Comparison of ENCODE assay signal across 33 cellular contexts in the genomic region with DNA sequence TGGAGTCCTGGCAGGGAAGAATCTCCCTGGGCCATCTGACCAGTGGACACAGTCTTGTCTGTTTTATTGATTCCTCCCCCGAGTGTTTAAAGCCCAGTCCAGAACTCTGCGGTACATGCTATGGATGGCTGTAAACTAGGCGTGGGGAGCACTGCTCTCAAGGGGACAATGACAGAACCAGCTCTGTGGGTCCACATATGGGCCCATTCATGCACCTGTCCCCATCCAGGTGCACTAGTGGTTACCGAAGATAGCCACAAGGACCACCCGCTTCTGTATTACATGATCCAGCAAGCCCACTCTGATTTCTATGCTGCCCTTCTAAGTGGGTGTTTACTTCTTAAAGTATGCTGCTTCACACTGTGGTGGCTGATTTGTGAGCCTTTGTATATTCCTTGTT.
"Had no signal": no experiment of that assay in that cellular context is flagged by ENCODE, and none has a peak within 500 bp of the region (broad histone marks: within the 10 kb centered on the region; RNA-seq: fewer than 3 reads in every experiment).

No MANE protein-coding gene starts in this region.

- H3K9me3 ChIP-seq: MG63 had no signal

- H3K9me3 Mint-ChIP-seq: activated naive CD4-positive, alpha-beta T cell treated with anti-CD3 and anti-CD28 coated beads, Interleukin-2, amount 50 U/mL, for 24 hours; activated naive CD8-positive, alpha-beta T cell treated with anti-CD3 and anti-CD28 coated beads, Interleukin-2, amount 10 ng/mL, durations not matched to agents 7 days and 5 days; activated T-cell treated with anti-CD3 and anti-CD28 coated beads, Interleukin-2, amount 50 U/mL, for 24 hours; activated T-helper 2 cell treated with anti-CD3 and anti-CD28 coated beads, Interferon-gamma antibody, Interleukin-2, Interleukin-4, amounts not matched to agents 10 μg/mL and 5 μg/mL and 100 μg/mL, durations not matched to agents 14 hours and 24 hours and 36 hours; brain; T-helper 1 cell treated with Interleukin-12 subunit alpha and Interleukin-12 subunit beta and Interleukin-4 antibody, amounts not matched to agents 30 μg/mL and 1 μg/mL, for 36 hours; T-helper 2 cell treated with Interferon-gamma antibody and Interleukin-4, amounts not matched to agents 5 μg/mL and 100 μg/mL, for 36 hours; WTC11 had no signal

- H3K36me3 Mint-ChIP-seq: activated naive CD8-positive, alpha-beta T cell treated with anti-CD3 and anti-CD28 coated beads, Interleukin-2, amount 10 ng/mL, durations not matched to agents 7 days and 5 days had no signal

- H3K27me3 ChIP-seq: MG63 had no signal

- DNase-seq: activated CD4-positive, alpha-beta T cell treated with anti-CD3 and anti-CD28 coated beads for 48 hours; activated CD4-positive, alpha-beta T cell treated with anti-CD3 and anti-CD28 coated beads, Interleukin-2, amount 50 U/mL, for 4 hours; activated CD4-positive, CD25-positive, alpha-beta regulatory T cell treated with anti-CD3 and anti-CD28 coated beads, Interleukin-2, amount 50 U/mL, for 72 hours; activated CD8-positive, alpha-beta T cell treated with anti-CD3 and anti-CD28 coated beads, Interleukin-2, amount 10 ng/mL, durations not matched to agents 7 days and 5 days; activated gamma-delta T cell; activated naive CD4-positive, alpha-beta T cell treated with Interleukin-2 at 50 U/mL for 16 hours; activated naive CD8-positive, alpha-beta T cell treated with anti-CD3 and anti-CD28 coated beads, Interleukin-2, amount 10 ng/mL, durations not matched to agents 7 days and 5 days; activated T-cell treated with anti-CD3 and anti-CD28 coated beads, Interleukin-2, amount 50 U/mL, for 24 hours; caudate nucleus; cerebellar nuclear complex; Kasumi-1; KG1; MG63; NCI-H1048; NCI-H1105 treated with DMSO at 0.1 percent for 48 hours; NCI-H1436; NCI-H1694 treated with DMSO at 0.1 percent for 48 hours; NCI-H2029; NCI-H2107; NCI-H2171; NCI-H510A; NCI-H526; NCI-H748 treated with DMSO at 0.1 percent for 48 hours; NK-92 treated with Interleukin-12 subunit alpha and Interleukin-12 subunit beta, amount 100 ng/mL, for 24 hours; SIG-M5 had no signal

- H3K4me3 ChIP-seq: MG63 had no signal

- H3K27me3 Mint-ChIP-seq: activated naive CD4-positive, alpha-beta T cell treated with anti-CD3 and anti-CD28 coated beads, Interleukin-2, amount 50 U/mL, for 24 hours; activated naive CD8-positive, alpha-beta T cell treated with anti-CD3 and anti-CD28 coated beads, Interleukin-2, amount 10 ng/mL, durations not matched to agents 7 days and 5 days; activated T-cell treated with anti-CD3 and anti-CD28 coated beads, Interleukin-2, amount 50 U/mL, for 24 hours; brain had no signal

- H3K4me1 Mint-ChIP-seq: activated naive CD4-positive, alpha-beta T cell treated with anti-CD3 and anti-CD28 coated beads, Interleukin-2, amount 50 U/mL, for 24 hours; activated naive CD8-positive, alpha-beta T cell treated with anti-CD3 and anti-CD28 coated beads, Interleukin-2, amount 10 ng/mL, durations not matched to agents 7 days and 5 days; brain; WTC11 had no signal

- H3K27ac Mint-ChIP-seq: activated CD8-positive, alpha-beta T cell treated with anti-CD3 and anti-CD28 coated beads, Interleukin-2, amount 10 ng/mL, durations not matched to agents 7 days and 5 days; activated naive CD4-positive, alpha-beta T cell treated with anti-CD3 and anti-CD28 coated beads, Interleukin-2, amount 50 U/mL, for 24 hours; activated naive CD8-positive, alpha-beta T cell treated with anti-CD3 and anti-CD28 coated beads, Interleukin-2, amount 10 ng/mL, durations not matched to agents 7 days and 5 days; activated T-cell treated with anti-CD3 and anti-CD28 coated beads, Interleukin-2, amount 50 U/mL, for 24 hours; activated T-helper 2 cell treated with anti-CD3 and anti-CD28 coated beads, Interferon-gamma antibody, Interleukin-2, Interleukin-4, amounts not matched to agents 10 μg/mL and 5 μg/mL and 100 μg/mL, durations not matched to agents 14 hours and 24 hours and 36 hours; T-helper 1 cell treated with Interleukin-12 subunit alpha and Interleukin-12 subunit beta and Interleukin-4 antibody, amounts not matched to agents 30 μg/mL and 1 μg/mL, for 36 hours; T-helper 2 cell treated with Interferon-gamma antibody and Interleukin-4, amounts not matched to agents 5 μg/mL and 100 μg/mL, for 36 hours; WTC11 had no signal

- H3K4me3 Mint-ChIP-seq: activated CD8-positive, alpha-beta T cell treated with anti-CD3 and anti-CD28 coated beads, Interleukin-2, amount 10 ng/mL, durations not matched to agents 7 days and 5 days; activated naive CD4-positive, alpha-beta T cell treated with anti-CD3 and anti-CD28 coated beads, Interleukin-2, amount 50 U/mL, for 24 hours; activated naive CD8-positive, alpha-beta T cell treated with anti-CD3 and anti-CD28 coated beads, Interleukin-2, amount 10 ng/mL, durations not matched to agents 7 days and 5 days; activated T-cell treated with anti-CD3 and anti-CD28 coated beads, Interleukin-2, amount 50 U/mL, for 24 hours; brain; T-helper 1 cell treated with Interleukin-12 subunit alpha and Interleukin-12 subunit beta and Interleukin-4 antibody, amounts not matched to agents 30 μg/mL and 1 μg/mL, for 36 hours; T-helper 2 cell treated with Interferon-gamma antibody and Interleukin-4, amounts not matched to agents 5 μg/mL and 100 μg/mL, for 36 hours; WTC11 had no signal

- H3K27ac ChIP-seq: RWPE1 had no signal

- ATAC-seq: activated CD8-positive, alpha-beta T cell treated with anti-CD3 and anti-CD28 coated beads, Interleukin-2, amount 10 ng/mL, durations not matched to agents 7 days and 5 days; Right ventricle myocardium inferior; WTC11 had no signal
